28 cellular contexts compared by ENCODE assay signal in genomic region chr7:2601907-2602735, GRCh38. TPM values are rescaled to one million over a fixed set of nuclear protein-coding genes. Genes with fewer than 3 reads are reported as not detected.
DNase-seq lines count a peak whose midpoint lies in the region; ATAC-seq lines count a peak whose summit lies in the region.
"Had no signal": no experiment of that assay in that cellular context is flagged by ENCODE, and none has a peak within 500 bp of the region (broad histone marks: within the 10 kb centered on the region; RNA-seq: fewer than 3 reads in every experiment).

No MANE protein-coding gene starts in this region.

- H3K36me3 ChIP-seq in H7 (replicated peaks; ENCODE audit: control insufficient read depth, insufficient read depth, low read length): no peaks in the 10 kb centered on the region
- peaks cover 0 to 15% (median 0%) of the 10 kb centered on the region in 3 experiments for H3K36me3 ChIP-seq in naive thymus-derived CD4-positive, alpha-beta T cell (ENCODE audit: control insufficient read depth in 2 of 3, insufficient read depth in 3 of 3, low read length in 3 of 3)

- peaks cover 0 to 4% (median 0%) of the 10 kb centered on the region in 7 donors for H3K4me1 Mint-ChIP-seq in naive thymus-derived CD4-positive, alpha-beta T cell
- H3K4me1 Mint-ChIP-seq: GM23338 had no signal

- CTCF ChIA-PET in naive thymus-derived CD4-positive, alpha-beta T cell (lab: Charles Lee): interaction anchor here (0.7 kb wide), 1 partner anchor 13 kb away, joined by 3 read pairs; no protein-coding TSS in a partner anchor

- no peaks in the 10 kb centered on the region for H3K27me3 ChIP-seq in H7 (ENCODE audit: control insufficient read depth, insufficient read depth, low read length)
- no peaks in the 10 kb centered on the region for H3K27me3 ChIP-seq in naive thymus-derived CD4-positive, alpha-beta T cell (ENCODE audit: control insufficient read depth in 2 of 2, insufficient read depth in 2 of 2, low read length in 2 of 2)
- H3K27me3 ChIP-seq: sigmoid colon had no signal

- H3K27me3 Mint-ChIP-seq in naive thymus-derived CD4-positive, alpha-beta T cell: no peaks in the 10 kb centered on the region
- H3K27me3 Mint-ChIP-seq: activated B cell treated with CpG ODN at 0.5 μM for 24 hours; CD4-positive, alpha-beta T cell; naive thymus-derived CD8-positive, alpha-beta T cell had no signal

- H3K9me3 Mint-ChIP-seq in naive thymus-derived CD4-positive, alpha-beta T cell: peaks cover 0 to 2% (median 0%) of the 10 kb centered on the region in 11 donors
- H3K9me3 Mint-ChIP-seq: activated B cell treated with CpG ODN at 0.5 μM for 24 hours; activated T-cell treated with anti-CD3 and anti-CD28 coated beads, Interleukin-2, amount 50 U/mL, for 4 hours; CD4-positive, alpha-beta T cell; GM23338; naive thymus-derived CD8-positive, alpha-beta T cell; stimulated activated naive B cell treated with anti-CD40 and anti-IgM and Interleukin-4, amounts not matched to agents 10 μg/mL and 1 μg/mL and 100 μg/mL, for 72 hours had no signal

- peaks cover 0 to 14% (median 3%) of the 10 kb centered on the region in 5 donors for H3K36me3 Mint-ChIP-seq in naive thymus-derived CD4-positive, alpha-beta T cell

- ATAC-seq in naive thymus-derived CD4-positive, alpha-beta T cell: peak; percentile 47
- no peak for ATAC-seq in GM18520 (IDR thresholded peaks at IDR 0.05; ENCODE audit: unreplicated experiment)
- ATAC-seq: activated T-cell treated with anti-CD3 and anti-CD28 coated beads, Interleukin-2, amount 50 U/mL, for 4 hours; naive thymus-derived CD8-positive, alpha-beta T cell had no signal

- no peak overlapping the region for H3K27ac ChIP-seq in naive thymus-derived CD4-positive, alpha-beta T cell (ENCODE audit: low read depth, low read length)
- H3K27ac ChIP-seq: PC-9, sigmoid colon, SK-N-MC, thoracic aorta had no signal

- peak overlapping the region in 1 of 9 donors; percentile 20 for H3K27ac Mint-ChIP-seq in naive thymus-derived CD4-positive, alpha-beta T cell
- H3K27ac Mint-ChIP-seq: activated B cell treated with CpG ODN at 0.5 μM for 24 hours; CD4-positive, alpha-beta T cell; GM23338; stimulated activated naive B cell treated with anti-CD40 and anti-IgM and Interleukin-4, amounts not matched to agents 10 μg/mL and 1 μg/mL and 100 μg/mL, for 72 hours had no signal

- no peaks in the 10 kb centered on the region for H3K9me3 ChIP-seq in naive thymus-derived CD4-positive, alpha-beta T cell (ENCODE audit: control insufficient read depth in 2 of 3, low read length in 3 of 3)
- H3K9me3 ChIP-seq: sigmoid colon, thoracic aorta had no signal

- POLR2A ChIA-PET in naive thymus-derived CD4-positive, alpha-beta T cell (lab: Charles Lee): no interaction called here

- no peak overlapping the region for H3K4me3 Mint-ChIP-seq in naive thymus-derived CD4-positive, alpha-beta T cell
- H3K4me3 Mint-ChIP-seq: activated B cell treated with CpG ODN at 0.5 μM for 24 hours; activated T-cell treated with anti-CD3 and anti-CD28 coated beads, Interleukin-2, amount 50 U/mL, for 4 hours; CD4-positive, alpha-beta T cell; GM23338; naive thymus-derived CD8-positive, alpha-beta T cell; stimulated activated naive B cell treated with anti-CD40 and anti-IgM and Interleukin-4, amounts not matched to agents 10 μg/mL and 1 μg/mL and 100 μg/mL, for 72 hours had no signal

- intact Hi-C loops in naive thymus-derived CD4-positive, alpha-beta T cell (cut with micrococcal nuclease): no loop called here

- no peak overlapping the region for H3K4me3 ChIP-seq in H7 (ENCODE audit: insufficient read depth, low read depth, low read length)
- H3K4me3 ChIP-seq in naive thymus-derived CD4-positive, alpha-beta T cell (ENCODE audit: low read length): no peak overlapping the region
- H3K4me3 ChIP-seq: GM23338, PC-9, sigmoid colon, SK-N-MC, thoracic aorta had no signal

- H3K4me1 ChIP-seq in naive thymus-derived CD4-positive, alpha-beta T cell (ENCODE audit: control insufficient read depth in 2 of 2, insufficient read depth in 2 of 2, low read length in 2 of 2): no peaks in the 10 kb centered on the region
- H3K4me1 ChIP-seq: sigmoid colon had no signal

- DNase-seq in NCI-H2171 treated with DMSO at 0.1 percent for 48 hours (lab: John Stamatoyannopoulos, UW) (peak; percentile 62), NCI-H2171 (lab: John Stamatoyannopoulos, UW) (no peak), H7 (peak; percentile 51), SHP77 treated with DMSO at 0.1 percent for 48 hours (lab: John Stamatoyannopoulos, UW) (peak; percentile 83), NOMO-1 treated with DMSO at 0.1 percent for 48 hours (lab: John Stamatoyannopoulos, UW; ENCODE audit: unreplicated experiment) (no peak), NCI-H526 (lab: John Stamatoyannopoulos, UW) (no peak)
- DNase-seq in naive thymus-derived CD4-positive, alpha-beta T cell: no peak
- DNase-seq: activated B cell treated with CpG ODN at 0.5 μM for 24 hours; activated CD4-positive, alpha-beta T cell treated with anti-CD3 and anti-CD28 coated beads, Interleukin-2, amount 50 U/mL, for 48 hours; activated naive CD4-positive, alpha-beta T cell treated with Interleukin-2 at 50 U/mL for 16 hours; activated T-cell treated with anti-CD3 and anti-CD28 coated beads, Interleukin-2, amount 50 U/mL, for 4 hours; anterior cingulate cortex; CD4-positive, alpha-beta T cell; cerebellar nuclear complex; effector memory CD4-positive, alpha-beta T cell; KBM-7; kidney glomerular epithelial cell; mesendoderm; naive thymus-derived CD8-positive, alpha-beta T cell; NCI-H748 treated with DMSO at 0.1 percent for 48 hours; sigmoid colon; stimulated activated naive B cell treated with anti-CD40 and anti-IgM and Interleukin-4, amounts not matched to agents 10 μg/mL and 1 μg/mL and 100 μg/mL, for 72 hours; T1000 had no signal

RNA-seq across cellular contexts. Expression of gene TTYH3, which starts 29.7 kb away (rescaled TPM):
- total RNA-seq in H7 (2014; rRNA removed; shearing (Covaris generic)): 50.2 and 53.5 TPM in 2 replicates
- total RNA-seq in naive thymus-derived CD4-positive, alpha-beta T cell: 100 to 1,000 TPM in 1 of 5 experiments, 10 to 100 TPM in 4; 15.9 to 115 (median 23.5) TPM
- polyA plus RNA-seq in naive thymus-derived CD4-positive, alpha-beta T cell: 1 to 10 TPM in 1 of 2 donors, under 1 TPM in 1; 0.53 to 1.6 TPM

RNA-seq across cellular contexts. Expression of gene IQCE, which starts 43.3 kb away (rescaled TPM):
- 2.1 and 4.0 TPM in 2 replicates for total RNA-seq in H7 (2014; rRNA removed; shearing (Covaris generic))
- 10 to 100 TPM in 1 of 5 experiments, 1 to 10 TPM in 4; 4.8 to 10.4 (median 7.5) TPM for total RNA-seq in naive thymus-derived CD4-positive, alpha-beta T cell
- 1 to 10 TPM; 1.6 to 1.9 TPM for polyA plus RNA-seq in naive thymus-derived CD4-positive, alpha-beta T cell

RNA-seq across cellular contexts. Expression of gene BRAT1, which starts 46.8 kb away (rescaled TPM):
- 83.5 and 86.4 TPM in 2 replicates for total RNA-seq in H7 (2014; rRNA removed; shearing (Covaris generic))
- 10 to 100 TPM; 24.6 to 45.5 (median 37.0) TPM for total RNA-seq in naive thymus-derived CD4-positive, alpha-beta T cell
- 10 to 100 TPM; 23.4 to 58.9 TPM for polyA plus RNA-seq in naive thymus-derived CD4-positive, alpha-beta T cell

Comparison
In these comparisons a context has a peak if more than half of its experiments do, and no peak if none do; other contexts are left out.
1. DNase-seq: peak in NCI-H2171 treated with DMSO at 0.1 percent for 48 hours (single experiment), H7 (single experiment) and SHP77 treated with DMSO at 0.1 percent for 48 hours (single experiment); none in NCI-H2171 (single experiment), naive thymus-derived CD4-positive, alpha-beta T cell (0 of 9), NOMO-1 treated with DMSO at 0.1 percent for 48 hours (single experiment) and NCI-H526 (0 of 2).